In genomic region chr6:160507420-160507819, GRCh38 we compare ENCODE assay signal across 1 cellular context.
TF ChIP-seq lines count a peak whose summit lies in the region.

No MANE protein-coding gene starts in this region.

TF ChIP-seq in K562, 482 proteins besides CTCF, POLR2A, EP300 and RAD21:
- TF ChIP-seq E2F8 (IDR thresholded peaks at IDR 0.05; ENCODE audit: low read depth, partially characterized antibody) (no peak), TAF7 (tag; IDR thresholded peaks at IDR 0.05) (no peak), CLOCK (CRISPR knock-in tag; IDR thresholded peaks at IDR 0.05; ENCODE audit: borderline replicate concordance) (no peak), YBX1 (IDR thresholded peaks at IDR 0.05) (no peak), DLX4 (CRISPR knock-in tag; IDR thresholded peaks at IDR 0.05) (no peak), HIVEP1 (CRISPR knock-in tag; IDR thresholded peaks at IDR 0.05) (no peak), ZHX1 (conservative IDR thresholded peaks at IDR 0.05; ENCODE audit: low read length) (no peak), ZNF583 (CRISPR knock-in tag; IDR thresholded peaks at IDR 0.05) (no peak), CHD7 (IDR thresholded peaks at IDR 0.05; ENCODE audit: low read depth, low read length) (no peak), NCOA6 (IDR thresholded peaks at IDR 0.05) (no peak), HNRNPUL1 (IDR thresholded peaks at IDR 0.05; ENCODE audit: low read length) (no peak), ZFPM2 (CRISPR knock-in tag; IDR thresholded peaks at IDR 0.05) (no peak), SIN3A (IDR thresholded peaks at IDR 0.05; ENCODE audit: borderline replicate concordance in 2 of 2, control insufficient read depth in 1 of 2, low read depth in 2 of 2, low read length in 2 of 2) (no peak), MAZ (CRISPR knock-in tag; conservative IDR thresholded peaks at IDR 0.05 in 1 of 2, IDR thresholded peaks at IDR 0.05 in 1 of 2) (no peak), DEAF1 (CRISPR knock-in tag; IDR thresholded peaks at IDR 0.05) (no peak), CUX1 (CRISPR knock-in tag; IDR thresholded peaks at IDR 0.05) (no peak), NUFIP1 (IDR thresholded peaks at IDR 0.05; ENCODE audit: partially characterized antibody) (no peak), ESRRA (IDR thresholded peaks at IDR 0.05; ENCODE audit: borderline replicate concordance, low read depth) (no peak), ASH1L (IDR thresholded peaks at IDR 0.05; ENCODE audit: borderline replicate concordance, low read depth, partially characterized antibody) (no peak), DNMT1 (IDR thresholded peaks at IDR 0.05) (no peak)
